In genomic region chr5:172833691-172834569, GRCh38 we compare ENCODE assay signal across 8 cellular contexts. TPM values are rescaled to one million over a fixed set of nuclear protein-coding genes. Genes with fewer than 3 reads are reported as not detected.
DNase-seq lines count a peak whose midpoint lies in the region; ATAC-seq and TF ChIP-seq lines count a peak whose summit lies in the region.

Gene ERGIC1, plus strand, starts transcription at chr5:172834251. Its CDS starts 163 bp downstream, at chr5:172834414.

- 0% methylated on average over 6 of the region's 66 CpGs for WGBS in mammary epithelial cell (ENCODE audit: low coverage, missing lambda C conversion rate)

- H4K20me1 ChIP-seq in mammary epithelial cell (ENCODE audit: insufficient read depth, low read length): no peaks in the 10 kb centered on the region

- peak within 1 kb of the TSS; percentile 89 for H2AFZ ChIP-seq in mammary epithelial cell (ENCODE audit: low read depth, low read length)

- H3K79me2 ChIP-seq in mammary epithelial cell (ENCODE audit: insufficient read depth, low read length): peaks cover 43% of the 10 kb centered on the region

- H3K27ac ChIP-seq in WERI-Rb-1 (peak within 1 kb of the TSS; percentile 51), mammary epithelial cell (ENCODE audit: insufficient read depth, low read depth, low read length) (peak within 1 kb of the TSS; percentile 72)

- CTCF ChIA-PET in mammary epithelial cell (lab: Charles Lee; ENCODE audit: low non-redundant PET): no interaction called here

- BruUV-seq in mammary epithelial cell (replicated peaks; lab: Mats Ljungman, UMichigan): TSS peak; percentile 93

- intact Hi-C loops in mammary epithelial cell (cut with micrococcal nuclease): loop anchor here (1.0 to 5.0 kb wide), 3 partner anchors 36 to 117 kb away; no protein-coding TSS in a partner anchor

- peak; percentile 22 for DNase-seq in NCI-H1436 (lab: John Stamatoyannopoulos, UW)
- no peak for DNase-seq in NCI-H1436 treated with DMSO at 0.1 percent for 48 hours (lab: John Stamatoyannopoulos, UW)
- DNase-seq in NCI-H1930 (lab: John Stamatoyannopoulos, UW): peak; percentile 23 to 64
- peak; percentile 84 for DNase-seq in WERI-Rb-1
- DNase-seq in mammary epithelial cell: peak; percentile 78
- DNase-seq in iPS-NIHi11 (ENCODE audit: low spot score): peak; percentile 92

- H3K27me3 ChIP-seq in WERI-Rb-1 (ENCODE audit: insufficient read depth, low read depth, severe bottlenecking): no peaks in the 10 kb centered on the region
- no peaks in the 10 kb centered on the region for H3K27me3 ChIP-seq in mammary epithelial cell (ENCODE audit: insufficient read depth, low read length)
- H3K27me3 ChIP-seq in skeletal muscle satellite cell (ENCODE audit: control insufficient read depth, insufficient read depth, low read length): no peaks in the 10 kb centered on the region

- dilution Hi-C loops in mammary epithelial cell (cut with HindIII; ENCODE audit: low sequenced_read_pairs): no loop called here

- H3K9me3 ChIP-seq in WERI-Rb-1 (ENCODE audit: severe bottlenecking) (no peaks in the 10 kb centered on the region), mammary epithelial cell (replicated peaks; ENCODE audit: insufficient read depth, low read length) (no peaks in the 10 kb centered on the region), skeletal muscle satellite cell (replicated peaks; ENCODE audit: low read length) (no peaks in the 10 kb centered on the region)

- peaks cover 8% of the 10 kb centered on the region for H3K4me1 ChIP-seq in mammary epithelial cell (ENCODE audit: insufficient read depth, low read length)
- H3K4me1 ChIP-seq in skeletal muscle satellite cell (ENCODE audit: control insufficient read depth, insufficient read depth, low read length): peaks cover 61% of the 10 kb centered on the region

- H3K9ac ChIP-seq in mammary epithelial cell (ENCODE audit: insufficient read depth, low read length) (peak within 1 kb of the TSS; percentile 81), skeletal muscle satellite cell (ENCODE audit: low read depth, low read length) (peak within 1 kb of the TSS; percentile 97)

- ATAC-seq in HG02759 (IDR thresholded peaks at IDR 0.05; ENCODE audit: unreplicated experiment): peak; percentile 78

- TF ChIP-seq CTCF in WERI-Rb-1 (IDR thresholded peaks at IDR 0.05; ENCODE audit: low read depth, low read length) (no peak), mammary epithelial cell (conservative IDR thresholded peaks at IDR 0.05 in 1 of 2, IDR thresholded peaks at IDR 0.05 in 1 of 2; ENCODE audit: extremely low read depth in 1 of 2, insufficient read depth in 1 of 2, low read depth in 1 of 2, low read length in 2 of 2) (no peak)

- in situ Hi-C loops in mammary epithelial cell (cut with MboI; ENCODE audit: low sequenced_read_pairs in 2 of 2): loop anchor here in 1 of 2 donors (5.0 kb wide), 1 partner anchor 57 kb away; no protein-coding TSS in a partner anchor

- peak within 1 kb of the TSS; percentile 87 for H3K4me2 ChIP-seq in mammary epithelial cell (ENCODE audit: insufficient read depth, low read depth, low read length)
- H3K4me2 ChIP-seq in skeletal muscle satellite cell (ENCODE audit: low read length): peak within 1 kb of the TSS; percentile 96

- H3K36me3 ChIP-seq in WERI-Rb-1: no peaks in the 10 kb centered on the region
- H3K36me3 ChIP-seq in mammary epithelial cell (ENCODE audit: insufficient read depth, low read length): no peaks in the 10 kb centered on the region
- H3K36me3 ChIP-seq in skeletal muscle satellite cell (ENCODE audit: insufficient read depth, low read length): peaks cover 16% of the 10 kb centered on the region

- peak within 1 kb of the TSS; percentile 81 for H3K4me3 ChIP-seq in WERI-Rb-1 (ENCODE audit: low read depth, low read length)
- H3K4me3 ChIP-seq in mammary epithelial cell (replicated peaks in 1 of 3; ENCODE audit: insufficient read depth in 1 of 3, low read depth in 2 of 3, low read length in 3 of 3): peak within 1 kb of the TSS; percentile 73 to 87 (median 82)
- H3K4me3 ChIP-seq in skeletal muscle satellite cell (ENCODE audit: low read length): peak within 1 kb of the TSS; percentile 90

RNA-seq across cellular contexts. Expression of gene ERGIC1, which starts in this region (rescaled TPM):
- 10 to 100 TPM; 58.8 to 98.6 TPM for total RNA-seq in mammary epithelial cell
- polyA plus RNA-seq in mammary epithelial cell: 111 TPM
- polyA minus RNA-seq in mammary epithelial cell: 158 TPM
- 162 and 224 TPM in 2 replicates for total RNA-seq in skeletal muscle satellite cell (2012; rRNA removed)
